ENCODE assay signal across 8 cellular contexts in the genomic region with DNA sequence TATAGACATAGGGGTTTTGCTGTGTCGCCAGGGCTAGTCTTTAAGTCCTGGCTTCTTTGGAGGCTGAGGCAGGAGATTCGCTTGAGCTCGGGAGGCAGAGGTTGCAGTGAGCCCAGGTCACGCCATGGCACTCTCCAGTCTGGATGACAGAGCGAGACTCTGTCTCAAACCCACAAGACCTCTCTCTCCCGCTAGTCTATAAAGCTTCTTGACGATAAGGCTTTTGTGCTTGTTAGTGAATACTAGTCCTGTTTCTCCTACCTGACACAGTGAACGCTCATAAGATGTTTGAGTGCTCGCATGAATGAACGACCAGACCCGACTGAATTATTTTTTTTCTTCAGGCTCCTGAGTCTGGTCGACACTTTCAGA. TPM values are rescaled to one million over a fixed set of nuclear protein-coding genes. Genes with fewer than 3 reads are reported as not detected.
A peak's percentile ranks its signal among the peaks of the same experiment; 100 is the strongest.
DNase-seq lines count a peak whose midpoint lies in the region; ATAC-seq, FAIRE-seq and TF ChIP-seq lines count a peak whose summit lies in the region.

No MANE protein-coding gene starts in this region.

- TF ChIP-seq CTCF in GM12878 (IDR thresholded peaks at IDR 0.05 in 2 of 3, conservative IDR thresholded peaks at IDR 0.05 in 1 of 3; ENCODE audit: control insufficient read depth in 2 of 3, extremely low read depth in 1 of 3, insufficient read depth in 1 of 3, low read depth in 3 of 3, low read length in 3 of 3) = no peak
- TF ChIP-seq CTCF in lower lobe of right lung (IDR thresholded peaks at IDR 0.05) = no peak
- TF ChIP-seq CTCF in type B pancreatic cell (conservative IDR thresholded peaks at IDR 0.05) = no peak

- peak overlapping the region; percentile 94 to 100 (median 98) for H3K4me3 Mint-ChIP-seq in CD8-positive, alpha-beta memory T cell
- peak overlapping the region; percentile 99 for H3K4me3 Mint-ChIP-seq in type B pancreatic cell

- H3K9ac ChIP-seq in GM12878 (ENCODE audit: control insufficient read depth, insufficient read depth, low read length) = peak overlapping the region; percentile 92

- RAD21 ChIA-PET in GM12878 (lab: Charles Lee; ENCODE audit: unreplicated experiment) = interaction anchor here (0.9 to 2.0 kb wide), 8 partner anchors 29 to 472 kb away, joined by 3 to 6 read pairs (median 4); a partner anchor contains a TSS

- peak overlapping the region; percentile 86 for H2AFZ ChIP-seq in GM12878 (ENCODE audit: control insufficient read depth, low read depth, low read length)

- TF ChIP-seq POLR2A in GM12878 (IDR thresholded peaks at IDR 0.05; ENCODE audit: low read depth, low read length) = no peak

- H3K36me3 Mint-ChIP-seq in CD8-positive, alpha-beta memory T cell = peaks cover 0 to 29% (median 2%) of the 10 kb centered on the region in 3 donors
- peaks cover 17% of the 10 kb centered on the region for H3K36me3 Mint-ChIP-seq in type B pancreatic cell

- H3K79me2 ChIP-seq in GM12878 (ENCODE audit: control insufficient read depth, insufficient read depth, low read length) = peaks cover 54% of the 10 kb centered on the region

- H3K4me1 ChIP-seq in CD8-positive, alpha-beta memory T cell (ENCODE audit: insufficient read depth, low read length) = peaks cover 18% of the 10 kb centered on the region
- H3K4me1 ChIP-seq in GM12878 (ENCODE audit: control insufficient read depth, insufficient read depth, low read length) = no peaks in the 10 kb centered on the region
- H3K4me1 ChIP-seq in lower lobe of right lung = peaks cover 28% of the 10 kb centered on the region

- POLR2A ChIA-PET in CD8-positive, alpha-beta memory T cell (lab: Charles Lee) = interaction anchor here (1.1 to 2.1 kb wide), 5 partner anchors 15 to 623 kb away, joined by 4 to 7 read pairs (median 5); a partner anchor contains a TSS
- POLR2A ChIA-PET in GM12878 (lab: Charles Lee) = interaction anchor here (0.6 to 1.9 kb wide), 6 partner anchors 32 to 270 kb away, joined by 3 to 6 read pairs (median 4); no protein-coding TSS in a partner anchor

- H3K27ac ChIP-seq in CD8-positive, alpha-beta memory T cell (ENCODE audit: low read depth, low read length) = peak overlapping the region; percentile 98
- peak overlapping the region; percentile 94 for H3K27ac ChIP-seq in GM12878 (ENCODE audit: control insufficient read depth, insufficient read depth)
- H3K27ac ChIP-seq in lower lobe of right lung = peak overlapping the region; percentile 97

- in situ Hi-C loops in GM12878 (cut with MboI) = no loop called here

- peaks cover 0 to 3% of the 10 kb centered on the region in 2 donors for H3K27me3 Mint-ChIP-seq in CD8-positive, alpha-beta memory T cell
- H3K27me3 Mint-ChIP-seq in type B pancreatic cell = no peaks in the 10 kb centered on the region

- intact Hi-C loops in GM12878 (cut with micrococcal nuclease; ENCODE audit: unreplicated experiment) (no loop called here), lower lobe of right lung (cut with DNase I) (no loop called here)

- H3K27ac Mint-ChIP-seq in CD8-positive, alpha-beta memory T cell = peak overlapping the region; percentile 95 to 100 (median 100)
- peak overlapping the region; percentile 98 for H3K27ac Mint-ChIP-seq in type B pancreatic cell

- no peaks in the 10 kb centered on the region for H3K27me3 ChIP-seq in CD8-positive, alpha-beta memory T cell (ENCODE audit: insufficient read depth, low read length, poor library complexity, severe bottlenecking)
- H3K27me3 ChIP-seq in MG63 = no peaks in the 10 kb centered on the region
- no peaks in the 10 kb centered on the region for H3K27me3 ChIP-seq in GM12878 (replicated peaks in 1 of 2; ENCODE audit: control insufficient read depth in 2 of 2, insufficient read depth in 2 of 2, low read length in 1 of 2)
- no peaks in the 10 kb centered on the region for H3K27me3 ChIP-seq in lower lobe of right lung (ENCODE audit: low read depth)

- TF ChIP-seq EP300 in GM12878 (IDR thresholded peaks at IDR 0.05; ENCODE audit: borderline replicate concordance in 1 of 2, control insufficient read depth in 1 of 2, low read depth in 2 of 2, low read length in 2 of 2) = no peak

- 5% methylated on average over 12 of the region's 12 CpGs for WGBS in GM12878 (ENCODE audit: insufficient coverage, insufficient replicate concordance, low lambda C conversion rate, missing lambda C conversion rate)

- H3K9me3 Mint-ChIP-seq in CD8-positive, alpha-beta memory T cell = no peaks in the 10 kb centered on the region
- H3K9me3 Mint-ChIP-seq in type B pancreatic cell = no peaks in the 10 kb centered on the region

- SMC1A ChIA-PET in GM12878 (lab: Charles Lee; ENCODE audit: uncharacterized antibody, unreplicated experiment) = interaction anchor here (0.7 to 1.7 kb wide), 9 partner anchors 12 to 277 kb away, joined by 3 to 6 read pairs (median 3); no protein-coding TSS in a partner anchor

- H3K36me3 ChIP-seq in CD8-positive, alpha-beta memory T cell (ENCODE audit: insufficient read depth, low read length) = no peaks in the 10 kb centered on the region
- H3K36me3 ChIP-seq in MG63 (peaks cover 56% of the 10 kb centered on the region), GM12878 (ENCODE audit: control insufficient read depth in 2 of 2, insufficient read depth in 2 of 2, low read length in 1 of 2) (no peaks in the 10 kb centered on the region; a peak in 1 of 4 replicates), lower lobe of right lung (peaks cover 15% of the 10 kb centered on the region)

- CTCF ChIA-PET in CD8-positive, alpha-beta memory T cell (lab: Charles Lee) = interaction anchor here (0.6 to 2.5 kb wide), 12 partner anchors 10 to 453 kb away, joined by 3 to 7 read pairs (median 4); no protein-coding TSS in a partner anchor
- CTCF ChIA-PET in GM12878 (lab: Yijun Ruan, JAX) = interaction anchor here (0.8 to 2.8 kb wide), 19 partner anchors 12 to 449 kb away, joined by 3 to 14 read pairs (median 5); no protein-coding TSS in a partner anchor

- TSS peak; percentile 93 for BruUV-seq in GM12878 (replicated peaks; lab: Mats Ljungman, UMichigan)

- no peak for DNase-seq in CD8-positive, alpha-beta memory T cell
- peak; percentile 29 for DNase-seq in MG63
- no peak for DNase-seq in GM12878 (ENCODE audit: low read depth, low spot score)
- DNase-seq in lower lobe of right lung = no peak
- no peak for DNase-seq in type B pancreatic cell (ENCODE audit: extremely low spot score, unreplicated experiment)
- no peak for DNase-seq in glomerular visceral epithelial cell (ENCODE audit: extremely low spot score)
- no peak for DNase-seq in GM03348 (ENCODE audit: low spot score)

- H4K20me1 ChIP-seq in GM12878 (ENCODE audit: control insufficient read depth, insufficient read depth) = no peaks in the 10 kb centered on the region

- ATAC-seq in GM21360 (IDR thresholded peaks at IDR 0.05; ENCODE audit: unreplicated experiment) (peak; percentile 4), GM12878 (peak; percentile 32), lower lobe of right lung (no peak)

- H3K4me1 Mint-ChIP-seq in CD8-positive, alpha-beta memory T cell = peaks cover 34 to 44% (median 44%) of the 10 kb centered on the region in 3 donors
- H3K4me1 Mint-ChIP-seq in type B pancreatic cell (ENCODE audit: unreplicated experiment) = peaks cover 15% of the 10 kb centered on the region

- no peaks in the 10 kb centered on the region for H3K9me3 ChIP-seq in CD8-positive, alpha-beta memory T cell (ENCODE audit: low read length)
- H3K9me3 ChIP-seq in MG63 (no peaks in the 10 kb centered on the region), GM12878 (replicated peaks; ENCODE audit: control insufficient read depth, insufficient read depth, low read length) (no peaks in the 10 kb centered on the region), lower lobe of right lung (no peaks in the 10 kb centered on the region)

- peak overlapping the region; percentile 71 for H3K4me2 ChIP-seq in GM12878 (ENCODE audit: control insufficient read depth, insufficient read depth)

- TF ChIP-seq RAD21 in GM12878 (IDR thresholded peaks at IDR 0.05; ENCODE audit: insufficient read depth, low read depth, low read length) = no peak

- H3K4me3 ChIP-seq in CD8-positive, alpha-beta memory T cell (ENCODE audit: low read length) = peak overlapping the region; percentile 91
- H3K4me3 ChIP-seq in MG63 = peak overlapping the region; percentile 93
- H3K4me3 ChIP-seq in GM12878 = peak overlapping the region; percentile 93
- H3K4me3 ChIP-seq in lower lobe of right lung = peak overlapping the region; percentile 99

- FAIRE-seq in GM12878 (lab: Jason Lieb, UNC) = no peak

RNA-seq across cellular contexts. Expression of a gene that starts 0.6 kb away (rescaled TPM):
- 100 to 1,000 TPM; 275 to 286 TPM for total RNA-seq in CD8-positive, alpha-beta memory T cell
- polyA plus RNA-seq in CD8-positive, alpha-beta memory T cell = 23.1 TPM
- 68.3 and 94.6 TPM in 2 replicates for total RNA-seq in MG63 (2014; rRNA removed; shearing (Covaris generic); ENCODE audit: low replicate concordance)
- total RNA-seq in GM12878 (2013; cell fraction: nucleolus; rRNA removed) = 34.8 and 35.9 TPM in 2 replicates
- total RNA-seq in GM12878 (2014; rRNA removed) (121 and 158 TPM in 2 replicates), GM12878 (2014; rRNA removed; fragmentation: Illumina TruSeq; extraction: Trizol) (153 and 165 TPM in 2 replicates), GM12878 (2021) (122 and 129 TPM in 2 replicates), lower lobe of right lung (43.4 TPM), type B pancreatic cell (ENCODE audit: low replicate concordance) (53.2 and 57.5 TPM in 2 replicates)
- 39.5 TPM for polyA plus RNA-seq in GM12878 (2011; ENCODE audit: low read depth)
- polyA plus RNA-seq in GM12878 (2011; rRNA removed) (120 and 162 TPM in 2 replicates), GM12878 (2014; fragmentation: Illumina TruSeq; extraction: Trizol) (182 and 223 TPM in 2 replicates), GM12878 (2014; fragmentation: Nextera tagmentation; extraction: Ambion mirVana) (10 to 100 TPM; 80.8 to 88.5 TPM), GM12878 (2014; rRNA removed) (95.6 and 112 TPM in 2 replicates), GM12878 (2016; fragmentation: Nextera tagmentation; extraction: Ambion mirVana) (10 to 100 TPM; 41.1 to 47.8 TPM)
- 43.4 and 50.3 TPM in 2 replicates for polyA plus RNA-seq in GM12878 (2011; cell fraction: cytosol; rRNA removed)
- polyA plus RNA-seq in GM12878 (2011; cell fraction: nucleus; rRNA removed) = 35.1 and 62.8 TPM in 2 replicates
- polyA plus RNA-seq in GM12878 (2012) = 48.2 and 52.6 TPM in 2 replicates
- polyA minus RNA-seq in GM12878 (2011; rRNA and poly(A)+ RNA removed) = 67.2 and 96.1 TPM in 2 replicates
- polyA minus RNA-seq in GM12878 (2011; cell fraction: cytosol; rRNA and poly(A)+ RNA removed) = 34.7 and 46.3 TPM in 2 replicates
- 13.4 and 23.5 TPM in 2 replicates for polyA minus RNA-seq in GM12878 (2011; cell fraction: nucleus; rRNA and poly(A)+ RNA removed)

RNA-seq across cellular contexts. Expression of a gene that starts 33.2 kb away (rescaled TPM):
- 10 to 100 TPM; 19.3 to 21.0 TPM for total RNA-seq in CD8-positive, alpha-beta memory T cell
- 5.2 TPM for polyA plus RNA-seq in CD8-positive, alpha-beta memory T cell
- total RNA-seq in MG63 (2014; rRNA removed; shearing (Covaris generic); ENCODE audit: low replicate concordance) = 40.4 and 43.5 TPM in 2 replicates
- total RNA-seq in GM12878 (2013; cell fraction: nucleolus; rRNA removed) = 12.9 and 13.4 TPM in 2 replicates
- total RNA-seq in GM12878 (2014; rRNA removed) (16.3 and 19.2 TPM in 2 replicates), GM12878 (2014; rRNA removed; fragmentation: Illumina TruSeq; extraction: Trizol) (19.9 and 21.0 TPM in 2 replicates), GM12878 (2021) (14.9 and 16.0 TPM in 2 replicates), lower lobe of right lung (20.6 TPM), type B pancreatic cell (ENCODE audit: low replicate concordance) (24.2 and 26.9 TPM in 2 replicates)
- polyA plus RNA-seq in GM12878 (2011; ENCODE audit: low read depth) = 5.7 TPM
- polyA plus RNA-seq in GM12878 (2011; rRNA removed) (20.0 and 28.8 TPM in 2 replicates), GM12878 (2014; fragmentation: Illumina TruSeq; extraction: Trizol) (25.0 and 39.2 TPM in 2 replicates), GM12878 (2014; fragmentation: Nextera tagmentation; extraction: Ambion mirVana) (10 to 100 TPM in 1 of 2 experiments, 1 to 10 TPM in 1; 8.6 to 10.0 TPM), GM12878 (2014; rRNA removed) (14.3 and 17.3 TPM in 2 replicates), GM12878 (2016; fragmentation: Nextera tagmentation; extraction: Ambion mirVana) (10 to 100 TPM; 28.7 to 29.5 TPM)
- polyA plus RNA-seq in GM12878 (2011; cell fraction: cytosol; rRNA removed) = 9.1 and 10.7 TPM in 2 replicates
- polyA plus RNA-seq in GM12878 (2011; cell fraction: nucleus; rRNA removed) = 10.2 and 13.2 TPM in 2 replicates
- 6.3 and 10.3 TPM in 2 replicates for polyA plus RNA-seq in GM12878 (2012)
- 7.6 and 11.8 TPM in 2 replicates for polyA minus RNA-seq in GM12878 (2011; rRNA and poly(A)+ RNA removed)
- polyA minus RNA-seq in GM12878 (2011; cell fraction: cytosol; rRNA and poly(A)+ RNA removed) = 4.7 and 6.0 TPM in 2 replicates
- polyA minus RNA-seq in GM12878 (2011; cell fraction: nucleus; rRNA and poly(A)+ RNA removed) = 3.9 and 5.5 TPM in 2 replicates

RNA-seq across cellular contexts. Expression of a gene that starts 54.3 kb away (rescaled TPM):
- 10 to 100 TPM; 49.9 to 50.1 TPM for total RNA-seq in CD8-positive, alpha-beta memory T cell
- polyA plus RNA-seq in CD8-positive, alpha-beta memory T cell = 36.9 TPM
- total RNA-seq in MG63 (2014; rRNA removed; shearing (Covaris generic); ENCODE audit: low replicate concordance) = 26.2 and 39.2 TPM in 2 replicates
- 30.7 and 31.2 TPM in 2 replicates for total RNA-seq in GM12878 (2013; cell fraction: nucleolus; rRNA removed)
- total RNA-seq in GM12878 (2014; rRNA removed) (28.9 and 34.1 TPM in 2 replicates), GM12878 (2014; rRNA removed; fragmentation: Illumina TruSeq; extraction: Trizol) (51.6 and 52.0 TPM in 2 replicates), GM12878 (2021) (38.8 and 39.1 TPM in 2 replicates), lower lobe of right lung (29.3 TPM), type B pancreatic cell (ENCODE audit: low replicate concordance) (28.7 and 44.2 TPM in 2 replicates)
- 25.6 TPM for polyA plus RNA-seq in GM12878 (2011; ENCODE audit: low read depth)
- polyA plus RNA-seq in GM12878 (2011; rRNA removed) (50.3 and 67.3 TPM in 2 replicates), GM12878 (2014; fragmentation: Illumina TruSeq; extraction: Trizol) (47.6 and 56.6 TPM in 2 replicates), GM12878 (2014; fragmentation: Nextera tagmentation; extraction: Ambion mirVana) (10 to 100 TPM; 24.9 to 32.0 TPM), GM12878 (2014; rRNA removed) (25.7 and 28.4 TPM in 2 replicates), GM12878 (2016; fragmentation: Nextera tagmentation; extraction: Ambion mirVana) (10 to 100 TPM; 36.0 to 37.5 TPM)
- polyA plus RNA-seq in GM12878 (2011; cell fraction: cytosol; rRNA removed) = 23.3 and 24.5 TPM in 2 replicates
- polyA plus RNA-seq in GM12878 (2011; cell fraction: nucleus; rRNA removed) = 18.5 and 18.8 TPM in 2 replicates
- polyA plus RNA-seq in GM12878 (2012) = 34.0 and 40.0 TPM in 2 replicates
- polyA minus RNA-seq in GM12878 (2011; rRNA and poly(A)+ RNA removed) = 52.6 and 63.9 TPM in 2 replicates
- polyA minus RNA-seq in GM12878 (2011; cell fraction: cytosol; rRNA and poly(A)+ RNA removed) = 21.0 and 22.1 TPM in 2 replicates
- polyA minus RNA-seq in GM12878 (2011; cell fraction: nucleus; rRNA and poly(A)+ RNA removed) = 6.2 and 7.0 TPM in 2 replicates

Comparison
In these comparisons a context has a peak if more than half of its experiments do, and no peak if none do; other contexts are left out.
1. ATAC-seq: peak in GM21360 (single experiment) and GM12878 (single experiment); none in lower lobe of right lung (0 of 2).
2. Peak in every context shown above with its lines, with median percentiles within 50 percentile points of each other: H3K27ac ChIP-seq and H3K4me3 ChIP-seq.